In genomic region chr2:65420712-65421431, GRCh38 we compare ENCODE assay signal across 8 cellular contexts. TPM values are rescaled to one million over a fixed set of nuclear protein-coding genes. Genes with fewer than 3 reads are reported as not detected.
DNase-seq lines count a peak whose midpoint lies in the region; ATAC-seq and TF ChIP-seq lines count a peak whose summit lies in the region.

No MANE protein-coding gene starts in this region.

- peak; percentile 58 for DNase-seq in AG10803 (ENCODE audit: low read depth)
- DNase-seq in left colon, result peak in 1 of 2 donors; percentile 49
- DNase-seq in retina, result no peak
- DNase-seq in NCI-H1930 (lab: John Stamatoyannopoulos, UW), result no peak
- DNase-seq in activated CD4-positive, alpha-beta T cell treated with anti-CD3 and anti-CD28 coated beads, Interleukin-2, amount 50 U/mL, for 1 hour, result no peak

- peak overlapping the region; percentile 64 for H3K27ac ChIP-seq in VCaP

- H3K4me3 ChIP-seq in AG10803 (ENCODE audit: low read length), result no peak overlapping the region

- TF ChIP-seq CTCF in AG10803 (conservative IDR thresholded peaks at IDR 0.05; ENCODE audit: low read length), result no peak
- no peak for TF ChIP-seq CTCF in VCaP (conservative IDR thresholded peaks at IDR 0.05)

- ATAC-seq in GM19452 (IDR thresholded peaks at IDR 0.05; ENCODE audit: unreplicated experiment) (peak; percentile 91), HG03575 (IDR thresholded peaks at IDR 0.05; ENCODE audit: extremely low read depth, insufficient number of reproducible peaks, low FRiP score, unreplicated experiment) (peak; percentile 43), left colon (peak; percentile 71)

- intact Hi-C loops in left colon (cut with DNase I, micrococcal nuclease), result no loop called here

RNA-seq across cellular contexts. Expression of gene SPRED2, which starts 11.5 kb away (rescaled TPM):
- total RNA-seq in left colon, result 10 to 100 TPM; 41.5 to 57.0 TPM
